Comparison of ENCODE assay signal across 13 cellular contexts in the genomic region with DNA sequence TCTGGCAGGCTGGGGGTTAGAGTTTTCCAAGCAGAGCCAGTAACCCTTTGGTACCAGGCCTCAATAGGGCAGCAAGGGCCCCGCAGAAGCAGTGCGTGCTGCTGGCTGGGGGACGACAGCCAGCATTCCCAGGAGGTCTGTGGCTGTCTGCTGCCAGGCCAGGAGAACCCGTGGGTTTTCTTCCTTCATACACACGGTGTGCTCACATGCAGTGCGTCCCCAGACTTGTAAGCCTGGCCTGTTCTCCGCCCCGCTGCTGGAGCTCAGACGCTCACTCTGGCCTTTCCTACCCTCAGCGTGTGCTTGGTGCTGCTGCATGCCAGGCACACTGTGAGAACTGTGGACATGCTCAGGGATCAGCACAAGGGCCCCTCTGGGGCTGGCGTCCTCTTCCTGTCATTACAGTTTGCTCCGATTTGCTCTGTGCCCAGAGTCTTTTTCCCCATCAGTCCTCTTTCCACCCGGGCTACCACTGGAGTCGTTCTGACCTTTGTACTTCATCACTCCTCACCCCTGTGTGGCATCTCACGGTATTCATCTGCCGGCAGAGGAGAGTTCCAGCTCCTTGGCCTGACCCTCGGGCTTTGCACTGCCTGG.
DNase-seq lines count a peak whose midpoint lies in the region; ATAC-seq, FAIRE-seq and TF ChIP-seq lines count a peak whose summit lies in the region.
"Had no signal": no experiment of that assay in that cellular context is flagged by ENCODE, and none has a peak within 500 bp of the region (broad histone marks: within the 10 kb centered on the region; RNA-seq: fewer than 3 reads in every experiment).

No MANE protein-coding gene starts in this region.

- H3K36me3 Mint-ChIP-seq in CD8-positive, alpha-beta T cell, result peaks cover 13% of the 10 kb centered on the region
- H3K36me3 Mint-ChIP-seq in central memory CD8-positive, alpha-beta T cell (ENCODE audit: insufficient read depth), result peaks cover 4% of the 10 kb centered on the region
- no peaks in the 10 kb centered on the region for H3K36me3 Mint-ChIP-seq in activated T-cell treated with anti-CD3 and anti-CD28 coated beads, Interleukin-2, amount 50 U/mL, for 4 hours (ENCODE audit: insufficient read depth)
- H3K36me3 Mint-ChIP-seq: WTC11 had no signal

- H3K27me3 ChIP-seq in BE2C (no peaks in the 10 kb centered on the region), pancreas (no peaks in the 10 kb centered on the region), H7 (ENCODE audit: control insufficient read depth, insufficient read depth, low read length) (no peaks in the 10 kb centered on the region)
- no peaks in the 10 kb centered on the region for H3K27me3 ChIP-seq in CD8-positive, alpha-beta T cell (ENCODE audit: insufficient read depth, low read length)
- H3K27me3 ChIP-seq: cardiac muscle cell, neutrophil had no signal

- WGBS in pancreas, 2 donors, result 32 to 38% methylated on average over 17 of the region's 17 CpGs

- H3K4me1 ChIP-seq in BE2C (peaks cover 49% of the 10 kb centered on the region), pancreas (peaks cover 20 to 34% (median 31%) of the 10 kb centered on the region in 3 donors)
- peaks cover 94% of the 10 kb centered on the region for H3K4me1 ChIP-seq in CD8-positive, alpha-beta T cell (ENCODE audit: insufficient read depth, low read length)

- H3K9me3 Mint-ChIP-seq in CD8-positive, alpha-beta T cell, result no peaks in the 10 kb centered on the region
- H3K9me3 Mint-ChIP-seq in central memory CD8-positive, alpha-beta T cell, result no peaks in the 10 kb centered on the region
- H3K9me3 Mint-ChIP-seq in activated T-cell treated with anti-CD3 and anti-CD28 coated beads, Interleukin-2, amount 50 U/mL, for 4 hours, result no peaks in the 10 kb centered on the region
- H3K9me3 Mint-ChIP-seq: activated T-helper 1 cell treated with anti-CD3 and anti-CD28 coated beads, Interleukin-12 subunit alpha, Interleukin-12 subunit beta, Interleukin-2, Interleukin-4 antibody, amounts not matched to agents 30 ng/mL and 10 ng/mL and 1 ng/mL, durations not matched to agents 14 hours and 24 hours and 36 hours; WTC11 had no signal

- peak overlapping the region; percentile 50 for H3K27ac ChIP-seq in CD8-positive, alpha-beta T cell (ENCODE audit: low read depth, low read length)
- peak overlapping the region; percentile 17 to 50 (median 28) for H3K27ac ChIP-seq in pancreas
- H3K27ac ChIP-seq: cardiac muscle cell, neutrophil had no signal

- peak overlapping the region; percentile 27 for H3K4me3 Mint-ChIP-seq in CD8-positive, alpha-beta T cell
- no peak overlapping the region for H3K4me3 Mint-ChIP-seq in central memory CD8-positive, alpha-beta T cell
- H3K4me3 Mint-ChIP-seq in activated T-cell treated with anti-CD3 and anti-CD28 coated beads, Interleukin-2, amount 50 U/mL, for 4 hours, result no peak overlapping the region
- H3K4me3 Mint-ChIP-seq: WTC11 had no signal

- TF ChIP-seq CTCF in BE2C (IDR thresholded peaks at IDR 0.05; ENCODE audit: low read depth, low read length) (no peak), pancreas (IDR thresholded peaks at IDR 0.05) (no peak)
- no peak for TF ChIP-seq CTCF in CD8-positive, alpha-beta T cell (IDR thresholded peaks at IDR 0.05)

- H3K4me1 Mint-ChIP-seq in CD8-positive, alpha-beta T cell (ENCODE audit: low read depth), result peaks cover 89% of the 10 kb centered on the region
- H3K4me1 Mint-ChIP-seq in central memory CD8-positive, alpha-beta T cell, result peaks cover 24% of the 10 kb centered on the region
- H3K4me1 Mint-ChIP-seq in activated T-cell treated with anti-CD3 and anti-CD28 coated beads, Interleukin-2, amount 50 U/mL, for 4 hours (ENCODE audit: low read depth), result peaks cover 62% of the 10 kb centered on the region
- H3K4me1 Mint-ChIP-seq: WTC11 had no signal

- no peak for ATAC-seq in CD8-positive, alpha-beta T cell
- ATAC-seq in central memory CD8-positive, alpha-beta T cell (replicated peaks; ENCODE audit: extremely low read depth, poor library complexity, severe bottlenecking), result no peak
- ATAC-seq in pancreas, result peak; percentile 7 to 32 (median 32)
- no peak for ATAC-seq in activated T-cell treated with anti-CD3 and anti-CD28 coated beads, Interleukin-2, amount 50 U/mL, for 4 hours

- no peaks in the 10 kb centered on the region for H3K27me3 Mint-ChIP-seq in CD8-positive, alpha-beta T cell (ENCODE audit: low read depth)
- no peaks in the 10 kb centered on the region for H3K27me3 Mint-ChIP-seq in central memory CD8-positive, alpha-beta T cell
- no peaks in the 10 kb centered on the region for H3K27me3 Mint-ChIP-seq in activated T-cell treated with anti-CD3 and anti-CD28 coated beads, Interleukin-2, amount 50 U/mL, for 4 hours (ENCODE audit: low read depth)

- intact Hi-C loops in CD8-positive, alpha-beta T cell (cut with DNase I, micrococcal nuclease), result loop anchor here (5.0 kb wide), 3 partner anchors 40 to 240 kb away; a partner anchor contains a TSS
- intact Hi-C loops in pancreas (cut with DNase I), result no loop called here

- CTCF ChIA-PET in CD8-positive, alpha-beta T cell (lab: Charles Lee), result interaction anchor here (0.8 to 2.6 kb wide), 3 partner anchors 9 to 222 kb away, joined by 3 to 8 read pairs (median 3); no protein-coding TSS in a partner anchor

- H3K9me3 ChIP-seq in BE2C (no peaks in the 10 kb centered on the region), pancreas (no peaks in the 10 kb centered on the region)
- no peaks in the 10 kb centered on the region for H3K9me3 ChIP-seq in CD8-positive, alpha-beta T cell (ENCODE audit: low read length)
- H3K9me3 ChIP-seq: neutrophil had no signal

- H3K4me3 ChIP-seq in BE2C (ENCODE audit: low read depth, low read length) (no peak overlapping the region), pancreas (no peak overlapping the region), H7 (ENCODE audit: insufficient read depth, low read depth, low read length) (no peak overlapping the region)
- no peak overlapping the region for H3K4me3 ChIP-seq in CD8-positive, alpha-beta T cell (ENCODE audit: low read depth, low read length)
- H3K4me3 ChIP-seq: cardiac muscle cell had no signal

- H3K36me3 ChIP-seq in BE2C (no peaks in the 10 kb centered on the region), pancreas (no peaks in the 10 kb centered on the region), H7 (replicated peaks; ENCODE audit: control insufficient read depth, insufficient read depth, low read length) (no peaks in the 10 kb centered on the region)
- no peaks in the 10 kb centered on the region for H3K36me3 ChIP-seq in CD8-positive, alpha-beta T cell (ENCODE audit: insufficient read depth, low read length)
- H3K36me3 ChIP-seq: cardiac muscle cell had no signal

- POLR2A ChIA-PET in CD8-positive, alpha-beta T cell (lab: Charles Lee), result interaction anchor here (0.6 to 2.1 kb wide), 6 partner anchors 8 to 164 kb away, joined by 3 to 6 read pairs (median 3); a partner anchor contains a TSS

- H3K27ac Mint-ChIP-seq in CD8-positive, alpha-beta T cell, result peak overlapping the region; percentile 87
- H3K27ac Mint-ChIP-seq in central memory CD8-positive, alpha-beta T cell (ENCODE audit: low read depth), result peak overlapping the region; percentile 5
- H3K27ac Mint-ChIP-seq: WTC11 had no signal

- no peak for FAIRE-seq in pancreas (lab: Jason Lieb, UNC)

- DNase-seq in BE2C (peak; percentile 55), pancreas (peak in 2 of 6 donors; percentile 58 to 63), H7 (no peak), HCEC 1CT (no peak)
- DNase-seq in CD8-positive, alpha-beta T cell, result peak in 2 of 7 experiments; percentile 8 to 53
- DNase-seq in central memory CD8-positive, alpha-beta T cell (ENCODE audit: low spot score in 2 of 2), result no peak
- DNase-seq in activated T-cell treated with anti-CD3 and anti-CD28 coated beads, Interleukin-2, amount 50 U/mL, for 4 hours, result no peak
- DNase-seq: NCI-H1694 treated with DMSO at 0.1 percent for 48 hours, NCI-H510A treated with DMSO at 0.1 percent for 48 hours had no signal

Comparison
In these comparisons a context has a peak if more than half of its experiments do, and no peak if none do; other contexts are left out.
1. ATAC-seq: peak in pancreas (4 of 4); none in CD8-positive, alpha-beta T cell (single experiment), central memory CD8-positive, alpha-beta T cell (single experiment) and activated T-cell treated with anti-CD3 and anti-CD28 coated beads, Interleukin-2, amount 50 U/mL, for 4 hours (0 of 2).
2. intact Hi-C loops: an anchor here in CD8-positive, alpha-beta T cell (5.0 kb wide); none called in pancreas.